In the genomic region with DNA sequence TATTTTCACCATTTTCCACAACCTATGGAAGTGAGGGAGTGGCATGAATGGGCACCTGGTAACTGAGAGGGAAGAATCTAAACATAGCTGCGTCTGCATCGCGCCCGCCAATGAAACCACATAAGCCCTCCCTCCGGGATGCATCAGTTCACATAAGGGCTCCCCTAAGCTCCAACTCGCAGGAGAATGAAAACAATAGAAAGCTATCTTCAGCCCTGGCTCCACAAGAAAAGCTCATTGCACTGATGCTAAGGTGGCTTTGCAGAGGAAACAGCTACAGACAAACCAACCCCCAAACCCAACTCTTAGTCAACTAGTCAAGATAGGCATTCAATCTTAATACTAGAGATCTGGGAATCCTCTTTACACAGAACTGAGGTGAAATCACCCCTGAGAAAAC, we compare ENCODE assay signal across 26 cellular contexts.
A peak's percentile ranks its signal among the peaks of the same experiment; 100 is the strongest.
DNase-seq lines count a peak whose midpoint lies in the region; ATAC-seq and TF ChIP-seq lines count a peak whose summit lies in the region.
"Had no signal": no experiment of that assay in that cellular context is flagged by ENCODE, and none has a peak within 500 bp of the region (broad histone marks: within the 10 kb centered on the region; RNA-seq: fewer than 3 reads in every experiment).

No MANE protein-coding gene starts in this region.

- POLR2A ChIA-PET in WTC11 (lab: Charles Lee), result no interaction called here

- CTCF ChIA-PET in WTC11 (lab: Charles Lee), result interaction anchor here (0.9 to 1.1 kb wide), 2 partner anchors 9 to 203 kb away, joined by 4 read pairs; no protein-coding TSS in a partner anchor

- H3K4me1 ChIP-seq in uterus, result peaks cover 0 to 5% of the 10 kb centered on the region in 2 donors
- H3K4me1 ChIP-seq: colonic mucosa had no signal

- H3K27ac ChIP-seq in uterus, result peak overlapping the region; percentile 18 to 64
- H3K27ac ChIP-seq: colonic mucosa, RWPE1, stomach, transverse colon had no signal

- no peak overlapping the region for H3K4me3 ChIP-seq in uterus
- H3K4me3 ChIP-seq: colonic mucosa, heart right ventricle, stomach, transverse colon had no signal

- no peak for TF ChIP-seq CTCF in WTC11 (IDR thresholded peaks at IDR 0.05)
- no peak for TF ChIP-seq CTCF in natural killer cell (IDR thresholded peaks at IDR 0.05)
- no peak for TF ChIP-seq CTCF in uterus (IDR thresholded peaks at IDR 0.05)

- H3K9me3 ChIP-seq in uterus, result no peaks in the 10 kb centered on the region
- H3K9me3 ChIP-seq: colonic mucosa, heart right ventricle, stomach, transverse colon had no signal

- H3K4me1 Mint-ChIP-seq in WTC11, result peaks cover 86% of the 10 kb centered on the region
- peaks cover 75 to 83% of the 10 kb centered on the region in 2 donors for H3K4me1 Mint-ChIP-seq in natural killer cell

- H3K27me3 ChIP-seq in uterus, result no peaks in the 10 kb centered on the region
- H3K27me3 ChIP-seq: colonic mucosa, heart right ventricle, stomach, transverse colon had no signal

- H3K36me3 Mint-ChIP-seq in WTC11 (peaks cover 9% of the 10 kb centered on the region; the same call in 1 of the 2 replicates), natural killer cell (no peaks in the 10 kb centered on the region)

- H3K27ac Mint-ChIP-seq in WTC11 (peak overlapping the region; percentile 82; the same call in 1 of the 2 replicates), natural killer cell (peak overlapping the region; percentile 37 to 68)
- H3K27ac Mint-ChIP-seq: activated CD8-positive, alpha-beta T cell treated with anti-CD3 and anti-CD28 coated beads for 36 hours; activated T-helper 17 cell treated with anti-CD3 and anti-CD28 coated beads, Interleukin-2, amount 50 U/mL, for 72 hours; CD4-positive, CD25-positive, alpha-beta regulatory T cell; endodermal cell; T-helper 1 cell treated with Interleukin-12 subunit alpha and Interleukin-12 subunit beta and Interleukin-4 antibody, amounts not matched to agents 30 μg/mL and 1 μg/mL, for 36 hours had no signal

- H3K36me3 ChIP-seq in uterus, result no peaks in the 10 kb centered on the region
- H3K36me3 ChIP-seq: colonic mucosa, heart right ventricle, stomach, transverse colon had no signal

- TF ChIP-seq POLR2A in uterus (IDR thresholded peaks at IDR 0.05) (no peak), GM18505 (IDR thresholded peaks at IDR 0.05; ENCODE audit: borderline replicate concordance, extremely low read depth, insufficient read depth, insufficient read length) (no peak)

- intact Hi-C loops in natural killer cell (cut with micrococcal nuclease) (no loop called here), uterus (cut with DNase I; ENCODE audit: low total_unique reads) (no loop called here)

- H3K27me3 Mint-ChIP-seq in WTC11 (ENCODE audit: low read depth), result no peaks in the 10 kb centered on the region
- no peaks in the 10 kb centered on the region for H3K27me3 Mint-ChIP-seq in natural killer cell (ENCODE audit: low read depth in 2 of 2)
- H3K27me3 Mint-ChIP-seq: activated CD8-positive, alpha-beta T cell treated with anti-CD3 and anti-CD28 coated beads for 36 hours; activated T-helper 17 cell treated with anti-CD3 and anti-CD28 coated beads, Interleukin-2, amount 50 U/mL, for 72 hours; CD4-positive, CD25-positive, alpha-beta regulatory T cell had no signal

- H3K9me3 Mint-ChIP-seq in WTC11 (no peaks in the 10 kb centered on the region), natural killer cell (no peaks in the 10 kb centered on the region)
- H3K9me3 Mint-ChIP-seq: activated CD8-positive, alpha-beta T cell treated with anti-CD3 and anti-CD28 coated beads for 36 hours; activated T-helper 17 cell treated with anti-CD3 and anti-CD28 coated beads, Interleukin-2, amount 50 U/mL, for 72 hours; endodermal cell; T-helper 1 cell treated with Interleukin-12 subunit alpha and Interleukin-12 subunit beta and Interleukin-4 antibody, amounts not matched to agents 30 μg/mL and 1 μg/mL, for 36 hours had no signal

- DNase-seq in NCI-H187 (lab: John Stamatoyannopoulos, UW) (peak; percentile 75 to 88), WTC11 (ENCODE audit: low spot score) (no peak), natural killer cell (no peak), uterus (no peak)
- DNase-seq: activated CD4-positive, alpha-beta T cell treated with anti-CD3 and anti-CD28 coated beads for 1 hour; activated CD8-positive, alpha-beta T cell treated with anti-CD3 and anti-CD28 coated beads for 36 hours; activated naive CD4-positive, alpha-beta T cell treated with anti-CD3 and anti-CD28 coated beads, Interleukin-2, amount 50 U/mL, for 16 hours; CD4-positive, CD25-positive, alpha-beta regulatory T cell; colonic mucosa; endodermal cell; foreskin fibroblast; GOT3; heart right ventricle; IMR-90; left colon; NCI-H1694 treated with DMSO at 0.1 percent for 48 hours; NCI-H82; stomach; transverse colon had no signal

- H3K4me3 Mint-ChIP-seq in WTC11, result no peak overlapping the region
- no peak overlapping the region for H3K4me3 Mint-ChIP-seq in natural killer cell
- H3K4me3 Mint-ChIP-seq: activated CD8-positive, alpha-beta T cell treated with anti-CD3 and anti-CD28 coated beads for 36 hours; activated T-helper 17 cell treated with anti-CD3 and anti-CD28 coated beads, Interleukin-2, amount 50 U/mL, for 72 hours; endodermal cell; T-helper 1 cell treated with Interleukin-12 subunit alpha and Interleukin-12 subunit beta and Interleukin-4 antibody, amounts not matched to agents 30 μg/mL and 1 μg/mL, for 36 hours had no signal

- ATAC-seq in WTC11 (peak; percentile 43), natural killer cell (no peak), HG03354 (IDR thresholded peaks at IDR 0.05; ENCODE audit: poor library complexity, severe bottlenecking, unreplicated experiment) (no peak), GM18520 (IDR thresholded peaks at IDR 0.05; ENCODE audit: unreplicated experiment) (no peak), GM18505 (IDR thresholded peaks at IDR 0.05; ENCODE audit: unreplicated experiment) (no peak)
- ATAC-seq: activated CD8-positive, alpha-beta T cell treated with anti-CD3 and anti-CD28 coated beads for 36 hours; activated T-helper 17 cell treated with anti-CD3 and anti-CD28 coated beads, Interleukin-2, amount 50 U/mL, for 72 hours; esophagus mucosa; left colon had no signal

TF ChIP-seq in WTC11, 78 proteins besides CTCF, POLR2A, EP300 and RAD21:
- TF ChIP-seq ZNF416 (CRISPR knock-in tag; IDR thresholded peaks at IDR 0.05) (no peak), RORB (CRISPR knock-in tag; IDR thresholded peaks at IDR 0.05) (no peak)

Comparison
In these comparisons a context has a peak if more than half of its experiments do, and no peak if none do; other contexts are left out.
1. DNase-seq: peak in NCI-H187 (2 of 2); none in WTC11 (single experiment), natural killer cell (single experiment) and uterus (0 of 2).